Comparison of ENCODE assay signal across 8 cellular contexts in the genomic region with DNA sequence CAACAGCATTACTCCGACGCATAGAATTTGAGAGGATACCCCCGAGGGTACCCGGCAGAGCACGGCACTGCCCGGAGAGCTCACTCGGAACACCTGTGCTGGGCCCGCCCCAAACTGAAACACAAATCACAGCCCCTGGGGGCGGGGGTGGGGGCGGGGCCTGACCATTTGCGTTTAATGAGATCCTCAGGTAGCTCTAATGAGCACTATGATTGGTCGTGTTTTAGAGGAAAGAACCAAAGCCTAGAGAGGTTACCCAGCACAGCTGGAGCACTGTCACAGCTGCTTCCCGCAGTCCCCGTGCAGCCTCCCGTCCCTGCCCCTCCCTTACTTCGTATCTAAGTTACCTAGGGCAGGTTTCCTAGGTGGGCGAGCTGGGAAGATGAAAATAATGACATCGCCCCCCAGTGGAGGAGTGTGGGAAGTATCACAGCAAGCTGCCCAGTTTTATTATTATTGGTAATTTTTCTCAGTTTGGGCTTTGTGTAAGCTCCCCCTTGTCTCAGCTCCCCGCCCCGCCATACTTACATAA.
A peak's percentile ranks its signal among the peaks of the same experiment; 100 is the strongest.
DNase-seq lines count a peak whose midpoint lies in the region; ATAC-seq and TF ChIP-seq lines count a peak whose summit lies in the region.

No MANE protein-coding gene starts in this region.

- TF ChIP-seq RAD21 in neural cell (conservative IDR thresholded peaks at IDR 0.05) = peak; percentile 32

- H3K36me3 ChIP-seq in neural cell (ENCODE audit: insufficient read depth, low read length) = no peaks in the 10 kb centered on the region

- no peaks in the 10 kb centered on the region for H3F3A ChIP-seq in neural cell (ENCODE audit: insufficient read depth, low read length, poor library complexity, severe bottlenecking)

- H4K20me1 ChIP-seq in neural cell (ENCODE audit: insufficient read depth) = no peaks in the 10 kb centered on the region

- no peak overlapping the region for H3K27ac ChIP-seq in neural cell (ENCODE audit: low read length)

- no peaks in the 10 kb centered on the region for H3K9me3 ChIP-seq in neural cell (ENCODE audit: low read length)

- peak; percentile 34 for TF ChIP-seq CTCF in neural cell (IDR thresholded peaks at IDR 0.05; ENCODE audit: poor library complexity, severe bottlenecking)

- H3K9me2 ChIP-seq in neural cell (ENCODE audit: insufficient read depth, low read length) = no peaks in the 10 kb centered on the region

- no peak for TF ChIP-seq EP300 in neural cell (conservative IDR thresholded peaks at IDR 0.05; ENCODE audit: poor library complexity, severe bottlenecking)

- H3K4me2 ChIP-seq in neural cell (ENCODE audit: low read length) = no peak overlapping the region

- no peak for ATAC-seq in HG02642 (IDR thresholded peaks at IDR 0.05; ENCODE audit: poor library complexity, unreplicated experiment)

- H3K4me3 ChIP-seq in neural cell (ENCODE audit: low read length) = no peak overlapping the region

- no peaks in the 10 kb centered on the region for H3K79me2 ChIP-seq in neural cell (replicated peaks; ENCODE audit: insufficient read depth, low read length)

- no peaks in the 10 kb centered on the region for H3K27me3 ChIP-seq in neural cell (ENCODE audit: insufficient read depth, low read depth, low read length)

- DNase-seq in EL (peak; percentile 12), LoVo (ENCODE audit: low spot score) (peak; percentile 18), 8988T (no peak), foreskin melanocyte (no peak)
- DNase-seq in activated CD4-positive, alpha-beta T cell treated with anti-CD3 and anti-CD28 coated beads for 1 hour = peak; percentile 19
- peak; percentile 32 for DNase-seq in effector CD8-positive, alpha-beta T cell (lab: John Stamatoyannopoulos, UW)

- no peak overlapping the region for H3K9ac ChIP-seq in neural cell (ENCODE audit: low read length)

- no peak overlapping the region for H2AFZ ChIP-seq in neural cell (ENCODE audit: low read depth, low read length)

TF ChIP-seq in neural cell, 6 proteins besides CTCF, POLR2A, EP300 and RAD21:
- no peak for TF ChIP-seq MXI1 (conservative IDR thresholded peaks at IDR 0.05; ENCODE audit: poor library complexity, severe bottlenecking)
- TF ChIP-seq, protein P1, sequence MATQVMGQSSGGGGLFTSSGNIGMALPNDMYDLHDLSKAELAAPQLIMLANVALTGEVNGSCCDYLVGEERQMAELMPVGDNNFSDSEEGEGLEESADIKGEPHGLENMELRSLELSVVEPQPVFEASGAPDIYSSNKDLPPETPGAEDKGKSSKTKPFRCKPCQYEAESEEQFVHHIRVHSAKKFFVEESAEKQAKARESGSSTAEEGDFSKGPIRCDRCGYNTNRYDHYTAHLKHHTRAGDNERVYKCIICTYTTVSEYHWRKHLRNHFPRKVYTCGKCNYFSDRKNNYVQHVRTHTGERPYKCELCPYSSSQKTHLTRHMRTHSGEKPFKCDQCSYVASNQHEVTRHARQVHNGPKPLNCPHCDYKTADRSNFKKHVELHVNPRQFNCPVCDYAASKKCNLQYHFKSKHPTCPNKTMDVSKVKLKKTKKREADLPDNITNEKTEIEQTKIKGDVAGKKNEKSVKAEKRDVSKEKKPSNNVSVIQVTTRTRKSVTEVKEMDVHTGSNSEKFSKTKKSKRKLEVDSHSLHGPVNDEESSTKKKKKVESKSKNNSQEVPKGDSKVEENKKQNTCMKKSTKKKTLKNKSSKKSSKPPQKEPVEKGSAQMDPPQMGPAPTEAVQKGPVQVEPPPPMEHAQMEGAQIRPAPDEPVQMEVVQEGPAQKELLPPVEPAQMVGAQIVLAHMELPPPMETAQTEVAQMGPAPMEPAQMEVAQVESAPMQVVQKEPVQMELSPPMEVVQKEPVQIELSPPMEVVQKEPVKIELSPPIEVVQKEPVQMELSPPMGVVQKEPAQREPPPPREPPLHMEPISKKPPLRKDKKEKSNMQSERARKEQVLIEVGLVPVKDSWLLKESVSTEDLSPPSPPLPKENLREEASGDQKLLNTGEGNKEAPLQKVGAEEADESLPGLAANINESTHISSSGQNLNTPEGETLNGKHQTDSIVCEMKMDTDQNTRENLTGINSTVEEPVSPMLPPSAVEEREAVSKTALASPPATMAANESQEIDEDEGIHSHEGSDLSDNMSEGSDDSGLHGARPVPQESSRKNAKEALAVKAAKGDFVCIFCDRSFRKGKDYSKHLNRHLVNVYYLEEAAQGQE (IDR thresholded peaks at IDR 0.05; ENCODE audit: borderline replicate concordance) = no peak
- no peak for TF ChIP-seq TAF1 (IDR thresholded peaks at IDR 0.05; ENCODE audit: low read depth)
- no peak for TF ChIP-seq EZH2 (IDR thresholded peaks at IDR 0.05; ENCODE audit: borderline replicate concordance, insufficient read depth, low read length, poor library complexity, severe bottlenecking)
- TF ChIP-seq POLR2AphosphoS5 (IDR thresholded peaks at IDR 0.05) = no peak
TF ChIP-seq in neural cell: peak in this region for 0.

Comparison
In these comparisons a context has a peak if more than half of its experiments do, and no peak if none do; other contexts are left out.
1. DNase-seq: peak in EL (single experiment), LoVo (single experiment), activated CD4-positive, alpha-beta T cell treated with anti-CD3 and anti-CD28 coated beads for 1 hour (single experiment) and effector CD8-positive, alpha-beta T cell (single experiment); none in 8988T (single experiment) and foreskin melanocyte (single experiment).